In genomic region chr9:82961504-82962125, GRCh38 we compare ENCODE assay signal across 8 cellular contexts.
DNase-seq lines count a peak whose midpoint lies in the region; ATAC-seq and TF ChIP-seq lines count a peak whose summit lies in the region.

No MANE protein-coding gene starts in this region.

- no peaks in the 10 kb centered on the region for H3K9me3 Mint-ChIP-seq in nephron

- no peaks in the 10 kb centered on the region for H3K36me3 ChIP-seq in transverse colon

- H3K9me3 ChIP-seq in transverse colon = no peaks in the 10 kb centered on the region

- peak overlapping the region in 2 of 3 experiments; percentile 54 to 71 for H3K27ac Mint-ChIP-seq in nephron

- TF ChIP-seq EP300 in transverse colon (IDR thresholded peaks at IDR 0.05; ENCODE audit: low read depth) = no peak

- intact Hi-C loops in transverse colon (cut with DNase I; ENCODE audit: low total_unique reads) = no loop called here

- H3K4me1 Mint-ChIP-seq in nephron = peaks cover 11% of the 10 kb centered on the region

- TF ChIP-seq CTCF in nephron (IDR thresholded peaks at IDR 0.05; ENCODE audit: unreplicated experiment in 3 of 3) (peak; percentile 85 to 90 (median 90)), transverse colon (IDR thresholded peaks at IDR 0.05) (peak; percentile 68 to 83 (median 72))

- ATAC-seq in GM19455 (IDR thresholded peaks at IDR 0.05; ENCODE audit: unreplicated experiment) (peak; percentile 90), HG03442 (IDR thresholded peaks at IDR 0.05; ENCODE audit: unreplicated experiment) (peak; percentile 95)

- H3K4me3 Mint-ChIP-seq in nephron = no peak overlapping the region

- H3K36me3 Mint-ChIP-seq in nephron (ENCODE audit: low read depth) = no peaks in the 10 kb centered on the region

- H3K4me1 ChIP-seq in transverse colon = no peaks in the 10 kb centered on the region

- in situ Hi-C loops in transverse colon (cut with MboI; ENCODE audit: low pct_ligation_motif_present in 1 of 4, low pct_unique_long_range_greater_than_20kb in 1 of 4, low sequenced_read_pairs in 3 of 4) = no loop called here

- H3K27me3 ChIP-seq in transverse colon = no peaks in the 10 kb centered on the region

- TF ChIP-seq POLR2A in transverse colon (IDR thresholded peaks at IDR 0.05) = no peak

- H3K27ac ChIP-seq in transverse colon = no peak overlapping the region

- H3K27me3 Mint-ChIP-seq in nephron (ENCODE audit: low read depth) = peaks cover 15% of the 10 kb centered on the region

- H3K4me3 ChIP-seq in transverse colon = no peak overlapping the region

- DNase-seq in DMS153 treated with DMSO at 0.1 percent for 48 hours (lab: John Stamatoyannopoulos, UW; ENCODE audit: unreplicated experiment) = peak; percentile 88
- peak; percentile 70 for DNase-seq in NCI-H345 (lab: John Stamatoyannopoulos, UW)
- DNase-seq in activated CD4-positive, alpha-beta T cell treated with anti-CD3 and anti-CD28 coated beads, Interleukin-2, amount 50 U/mL, for 48 hours = peak; percentile 62 to 66
- peak; percentile 61 for DNase-seq in fibroblast of gingiva (ENCODE audit: low read depth)
- DNase-seq in transverse colon = peak; percentile 85

- 23 to 45% methylated on average over 5 to 7 of the region's 7 CpGs for WGBS in transverse colon (ENCODE audit: low coverage in 1 of 2), 2 donors
